ENCODE assay signal across 24 cellular contexts in genomic region chr13:27915301-27916207, GRCh38. TPM values are rescaled to one million over a fixed set of nuclear protein-coding genes. Genes with fewer than 3 reads are reported as not detected.
"Had no signal": no experiment of that assay in that cellular context is flagged by ENCODE, and none has a peak within 500 bp of the region (broad histone marks: within the 10 kb centered on the region; RNA-seq: fewer than 3 reads in every experiment).

No MANE protein-coding gene starts in this region.

- H3K36me3 Mint-ChIP-seq: activated CD4-positive, alpha-beta memory T cell treated with anti-CD3 and anti-CD28 coated beads for 36 hours; immature natural killer cell had no signal

- H3K4me3 ChIP-seq: coronary artery, psoas muscle, spleen, upper lobe of left lung had no signal

- H3K27ac Mint-ChIP-seq: activated CD4-positive, alpha-beta memory T cell treated with anti-CD3 and anti-CD28 coated beads for 36 hours; activated naive CD8-positive, alpha-beta T cell treated with anti-CD3 and anti-CD28 coated beads, Interleukin-2, amount 50 U/mL, for 24 hours; activated T-cell treated with anti-CD3 and anti-CD28 coated beads, Interleukin-2, amount 50 U/mL, for 72 hours; immature natural killer cell; memory B cell; nephron; stimulated activated naive CD8-positive, alpha-beta T cell treated with anti-CD3 and anti-CD28 coated beads, Interleukin-15, Interleukin-2, amounts not matched to agents 100 ng/mL and 50 ng/mL, for 24 hours had no signal

- H3K27ac ChIP-seq: coronary artery, psoas muscle, spleen, upper lobe of left lung had no signal

- H3K9me3 ChIP-seq: psoas muscle, upper lobe of left lung had no signal

- H3K9me3 Mint-ChIP-seq: activated CD4-positive, alpha-beta memory T cell treated with anti-CD3 and anti-CD28 coated beads for 36 hours; activated naive CD8-positive, alpha-beta T cell treated with anti-CD3 and anti-CD28 coated beads, Interleukin-2, amount 50 U/mL, for 24 hours; activated T-cell treated with anti-CD3 and anti-CD28 coated beads, Interleukin-2, amount 50 U/mL, for 72 hours; immature natural killer cell; memory B cell; nephron; stimulated activated naive CD8-positive, alpha-beta T cell treated with anti-CD3 and anti-CD28 coated beads, Interleukin-15, Interleukin-2, amounts not matched to agents 100 ng/mL and 50 ng/mL, for 24 hours had no signal

- H3K4me3 Mint-ChIP-seq: activated CD4-positive, alpha-beta memory T cell treated with anti-CD3 and anti-CD28 coated beads for 36 hours; activated naive CD8-positive, alpha-beta T cell treated with anti-CD3 and anti-CD28 coated beads, Interleukin-2, amount 50 U/mL, for 24 hours; activated T-cell treated with anti-CD3 and anti-CD28 coated beads, Interleukin-2, amount 50 U/mL, for 72 hours; immature natural killer cell; memory B cell; nephron; stimulated activated naive CD8-positive, alpha-beta T cell treated with anti-CD3 and anti-CD28 coated beads, Interleukin-15, Interleukin-2, amounts not matched to agents 100 ng/mL and 50 ng/mL, for 24 hours had no signal

- H3K36me3 ChIP-seq: spleen, upper lobe of left lung had no signal

- ATAC-seq: activated naive CD8-positive, alpha-beta T cell treated with anti-CD3 and anti-CD28 coated beads, Interleukin-2, amount 50 U/mL, for 24 hours; activated T-cell treated with anti-CD3 and anti-CD28 coated beads, Interleukin-2, amount 50 U/mL, for 72 hours; left colon; psoas muscle; sciatic nerve had no signal

- DNase-seq: activated CD4-positive, alpha-beta memory T cell treated with anti-CD3 and anti-CD28 coated beads for 36 hours; activated CD4-positive, alpha-beta T cell treated with anti-CD3 and anti-CD28 coated beads for 1 hour; activated naive CD4-positive, alpha-beta T cell; activated naive CD8-positive, alpha-beta T cell treated with anti-CD3 and anti-CD28 coated beads, Interleukin-2, amount 50 U/mL, for 24 hours; activated T-cell treated with anti-CD3 and anti-CD28 coated beads, Interleukin-2, amount 50 U/mL, for 72 hours; caudate nucleus; effector memory CD4-positive, alpha-beta T cell; hypothalamus; immature natural killer cell; left colon; occipital lobe; psoas muscle; spleen; stimulated activated CD4-positive, alpha-beta T cell treated with anti-CD3 and anti-CD28 coated beads, Interleukin-1b, Interleukin-23, amount 100 ng/mL, for 48 hours; upper lobe of left lung had no signal

RNA-seq across cellular contexts. Expression of gene PDX1, which starts 4.2 kb away (rescaled TPM):
- total RNA-seq: activated CD4-positive, alpha-beta memory T cell treated with anti-CD3 and anti-CD28 coated beads for 36 hours; activated T-cell treated with anti-CD3 and anti-CD28 coated beads, Interleukin-2, amount 50 U/mL, for 72 hours; astrocyte; glomerular endothelial cell; occipital lobe; psoas muscle; sciatic nerve; spleen; T-helper 2 cell treated with Interferon-gamma antibody and Interleukin-4, amounts not matched to agents 100 ng/mL and 5 ng/mL, for 36 hours; temporal lobe; upper lobe of left lung had no signal

RNA-seq across cellular contexts. Expression of gene CDX2, which starts 53.6 kb away (rescaled TPM):
- total RNA-seq: activated CD4-positive, alpha-beta memory T cell treated with anti-CD3 and anti-CD28 coated beads for 36 hours; activated T-cell treated with anti-CD3 and anti-CD28 coated beads, Interleukin-2, amount 50 U/mL, for 72 hours; astrocyte; glomerular endothelial cell; occipital lobe; psoas muscle; sciatic nerve; spleen; T-helper 2 cell treated with Interferon-gamma antibody and Interleukin-4, amounts not matched to agents 100 ng/mL and 5 ng/mL, for 36 hours; temporal lobe had no signal
